In genomic region chr4:186621959-186622553, GRCh38 we compare ENCODE assay signal across 13 cellular contexts.
DNase-seq lines count a peak whose midpoint lies in the region; ATAC-seq and TF ChIP-seq lines count a peak whose summit lies in the region.
"Had no signal": no experiment of that assay in that cellular context is flagged by ENCODE, and none has a peak within 500 bp of the region (broad histone marks: within the 10 kb centered on the region; RNA-seq: fewer than 3 reads in every experiment).

No MANE protein-coding gene starts in this region.

- CTCF ChIA-PET in activated naive CD4-positive, alpha-beta T cell treated with anti-CD3 and anti-CD28 coated beads for 36 hours (lab: Charles Lee): no interaction called here

- intact Hi-C loops in transverse colon (cut with DNase I; ENCODE audit: low total_unique reads): no loop called here
- intact Hi-C loops in activated naive CD4-positive, alpha-beta T cell treated with anti-CD3 and anti-CD28 coated beads for 36 hours (cut with micrococcal nuclease): no loop called here

- no peak overlapping the region for H3K9ac ChIP-seq in fibroblast of lung (ENCODE audit: insufficient read depth, low read length)

- H3K27me3 Mint-ChIP-seq in activated naive CD4-positive, alpha-beta T cell treated with anti-CD3 and anti-CD28 coated beads for 36 hours (ENCODE audit: low read depth): peaks cover 5% of the 10 kb centered on the region

- H3K4me3 ChIP-seq in fibroblast of lung (replicated peaks in 1 of 4; ENCODE audit: control extremely low read depth in 1 of 4, insufficient read depth in 1 of 4, low read depth in 3 of 4, low read length in 4 of 4) (no peak overlapping the region), skeletal muscle cell (ENCODE audit: low read depth, low read length) (no peak overlapping the region), transverse colon (no peak overlapping the region)

- no peaks in the 10 kb centered on the region for H3K9me3 Mint-ChIP-seq in activated naive CD4-positive, alpha-beta T cell treated with anti-CD3 and anti-CD28 coated beads for 36 hours

- H3K79me2 ChIP-seq in fibroblast of lung (ENCODE audit: control insufficient read depth, insufficient read depth, low read length): peaks cover 26% of the 10 kb centered on the region

- H3K27ac Mint-ChIP-seq in activated naive CD4-positive, alpha-beta T cell treated with anti-CD3 and anti-CD28 coated beads for 36 hours: no peak overlapping the region
- H3K27ac Mint-ChIP-seq: activated CD8-positive, alpha-beta T cell treated with anti-CD3 and anti-CD28 coated beads, Interleukin-2, amount 10 ng/mL, durations not matched to agents 7 days and 5 days; activated naive CD8-positive, alpha-beta T cell; natural killer cell had no signal

- WGBS in transverse colon (ENCODE audit: low coverage in 1 of 2), 2 donors: 78 to 80% methylated on average over 8 to 9 of the region's 9 CpGs

- peak; percentile 94 for DNase-seq in ELR (ENCODE audit: low read depth)
- DNase-seq in RPMI7951 (ENCODE audit: low read depth): peak; percentile 87
- peak; percentile 88 to 95 for DNase-seq in fibroblast of lung (ENCODE audit: low read depth in 2 of 2)
- peak; percentile 48 for DNase-seq in skeletal muscle cell (ENCODE audit: low read depth)
- DNase-seq in transverse colon: no peak
- DNase-seq in activated naive CD4-positive, alpha-beta T cell treated with anti-CD3 and anti-CD28 coated beads for 36 hours: no peak
- DNase-seq: activated CD8-positive, alpha-beta T cell treated with anti-CD3 and anti-CD28 coated beads, Interleukin-2, amount 10 ng/mL, durations not matched to agents 7 days and 5 days; DMS79 treated with DMSO at 0.1 percent for 48 hours; natural killer cell; NCI-H2029 had no signal

- TF ChIP-seq EP300 in transverse colon (IDR thresholded peaks at IDR 0.05; ENCODE audit: low read depth): no peak

- peaks cover 27% of the 10 kb centered on the region for H3K4me1 ChIP-seq in fibroblast of lung (ENCODE audit: control insufficient read depth, extremely low read depth, insufficient read depth, low read length)
- H3K4me1 ChIP-seq in transverse colon: peaks cover 0 to 3% (median 0%) of the 10 kb centered on the region in 4 donors

- no peaks in the 10 kb centered on the region for H4K20me1 ChIP-seq in fibroblast of lung (ENCODE audit: control insufficient read depth, extremely low read depth, insufficient read depth, low read length)

- H3K9me3 ChIP-seq in fibroblast of lung (ENCODE audit: control insufficient read depth, insufficient read depth, low read depth, low read length): no peaks in the 10 kb centered on the region
- no peaks in the 10 kb centered on the region for H3K9me3 ChIP-seq in transverse colon

- H3K36me3 Mint-ChIP-seq in activated naive CD4-positive, alpha-beta T cell treated with anti-CD3 and anti-CD28 coated beads for 36 hours (ENCODE audit: low read depth): no peaks in the 10 kb centered on the region
- H3K36me3 Mint-ChIP-seq: activated naive CD8-positive, alpha-beta T cell; natural killer cell had no signal

- no peak for ATAC-seq in GM18858 (IDR thresholded peaks at IDR 0.05; ENCODE audit: unreplicated experiment)
- ATAC-seq in GM21723 (IDR thresholded peaks at IDR 0.05; ENCODE audit: unreplicated experiment): no peak
- ATAC-seq: activated CD8-positive, alpha-beta T cell treated with anti-CD3 and anti-CD28 coated beads, Interleukin-2, amount 10 ng/mL, durations not matched to agents 7 days and 5 days; natural killer cell had no signal

- no peaks in the 10 kb centered on the region for H3K4me1 Mint-ChIP-seq in activated naive CD4-positive, alpha-beta T cell treated with anti-CD3 and anti-CD28 coated beads for 36 hours (ENCODE audit: low read depth)
- H3K4me1 Mint-ChIP-seq: natural killer cell had no signal

- no peak overlapping the region for H3K4me3 Mint-ChIP-seq in activated naive CD4-positive, alpha-beta T cell treated with anti-CD3 and anti-CD28 coated beads for 36 hours
- H3K4me3 Mint-ChIP-seq: activated CD8-positive, alpha-beta T cell treated with anti-CD3 and anti-CD28 coated beads, Interleukin-2, amount 10 ng/mL, durations not matched to agents 7 days and 5 days; activated naive CD8-positive, alpha-beta T cell; natural killer cell had no signal

- no peak for TF ChIP-seq POLR2A in transverse colon (IDR thresholded peaks at IDR 0.05)

- no peak overlapping the region for H3K4me2 ChIP-seq in fibroblast of lung (ENCODE audit: extremely low read depth, insufficient read depth, low read length)

- peak; percentile 68 to 79 for TF ChIP-seq CTCF in fibroblast of lung (conservative IDR thresholded peaks at IDR 0.05 in 1 of 2, IDR thresholded peaks at IDR 0.05 in 1 of 2; ENCODE audit: low read depth in 1 of 2, low read length in 2 of 2)
- no peak for TF ChIP-seq CTCF in transverse colon (IDR thresholded peaks at IDR 0.05)

- in situ Hi-C loops in transverse colon (cut with MboI; ENCODE audit: low pct_ligation_motif_present in 1 of 4, low pct_unique_long_range_greater_than_20kb in 1 of 4, low sequenced_read_pairs in 3 of 4): no loop called here

- H3K27ac ChIP-seq in fibroblast of lung (ENCODE audit: insufficient read depth, low read length) (peak overlapping the region; percentile 74), transverse colon (no peak overlapping the region)

- H3K36me3 ChIP-seq in fibroblast of lung (ENCODE audit: control insufficient read depth, insufficient read depth, low read length): peaks cover 17% of the 10 kb centered on the region
- H3K36me3 ChIP-seq in transverse colon: peaks cover 0 to 6% (median 0%) of the 10 kb centered on the region in 4 donors

- no peak overlapping the region for H2AFZ ChIP-seq in fibroblast of lung (ENCODE audit: low read length)

- H3K27me3 ChIP-seq in fibroblast of lung (ENCODE audit: control insufficient read depth, insufficient read depth, low read length) (no peaks in the 10 kb centered on the region), transverse colon (no peaks in the 10 kb centered on the region)

Comparison
In these comparisons a context has a peak if more than half of its experiments do, and no peak if none do; other contexts are left out.
1. DNase-seq: peak in ELR (single experiment), RPMI7951 (single experiment), fibroblast of lung (2 of 2) and skeletal muscle cell (single experiment); none in transverse colon (single experiment) and activated naive CD4-positive, alpha-beta T cell treated with anti-CD3 and anti-CD28 coated beads for 36 hours (single experiment).
2. CTCF ChIP-seq: peak in fibroblast of lung (2 of 2); none in transverse colon (0 of 5).